In the genomic region with DNA sequence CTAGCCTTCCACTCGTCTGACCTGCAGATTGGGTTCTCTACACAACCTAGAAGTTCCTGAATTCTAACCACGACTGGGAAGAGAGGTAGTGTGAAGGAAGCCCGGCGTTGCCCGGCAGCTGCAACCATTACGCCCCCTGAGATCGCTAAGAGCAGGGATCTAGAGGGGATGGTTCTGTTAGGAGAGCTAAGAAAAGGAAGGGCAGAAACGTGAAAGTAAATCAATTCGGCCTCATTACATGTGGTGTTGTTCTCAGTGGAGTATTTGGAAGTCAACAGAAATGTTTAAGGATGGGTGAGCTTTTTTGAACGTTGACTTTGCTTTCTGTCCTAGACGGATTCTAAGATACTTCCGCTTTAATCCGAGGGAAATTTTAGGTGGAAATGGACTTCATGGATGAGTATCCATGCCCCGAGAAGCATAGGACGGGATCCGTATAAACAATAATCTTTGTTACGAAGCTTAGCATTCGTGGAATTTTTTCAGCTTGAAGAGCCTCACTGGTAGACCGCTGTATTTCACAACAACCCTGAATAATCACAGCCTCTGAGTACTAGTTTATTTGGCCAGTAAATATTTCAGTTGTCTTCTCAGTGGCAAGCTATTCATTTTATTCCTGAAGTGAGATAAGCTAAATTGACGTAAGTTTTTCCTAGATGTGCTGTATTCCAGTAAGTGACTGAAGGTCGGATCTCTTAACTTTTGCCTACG, we compare ENCODE assay signal across 9 cellular contexts. TPM values are rescaled to one million over a fixed set of nuclear protein-coding genes. Genes with fewer than 3 reads are reported as not detected.
DNase-seq lines count a peak whose midpoint lies in the region; ATAC-seq, FAIRE-seq and TF ChIP-seq lines count a peak whose summit lies in the region.
"Had no signal": no experiment of that assay in that cellular context is flagged by ENCODE, and none has a peak within 500 bp of the region (broad histone marks: within the 10 kb centered on the region; RNA-seq: fewer than 3 reads in every experiment).

No MANE protein-coding gene starts in this region.

- intact Hi-C loops in GM12878 (cut with micrococcal nuclease; ENCODE audit: unreplicated experiment) = loop anchor here (2.0 kb wide), 1 partner anchor 33 kb away; no protein-coding TSS in a partner anchor
- intact Hi-C loops in posterior cingulate gyrus (cut with DNase I) = loop anchor here (1.0 to 10.0 kb wide), 2 partner anchors 33 to 83 kb away; no protein-coding TSS in a partner anchor

- TF ChIP-seq RAD21 in GM12878 (IDR thresholded peaks at IDR 0.05; ENCODE audit: insufficient read depth, low read depth, low read length) = no peak

- H3K9me2 ChIP-seq in Karpas-422 (replicated peaks; ENCODE audit: insufficient read depth, low read length) = no peaks in the 10 kb centered on the region

- dilution Hi-C loops in keratinocyte (cut with MboI; ENCODE audit: extremely low pct_ligation_motif_present, low sequenced_read_pairs) = no loop called here

- WGBS in GM12878 (ENCODE audit: insufficient coverage, insufficient replicate concordance, low lambda C conversion rate, missing lambda C conversion rate) = under 1% methylated on average over 22 of the region's 22 CpGs

- TF ChIP-seq CTCF in GM12878 (IDR thresholded peaks at IDR 0.05 in 2 of 3, conservative IDR thresholded peaks at IDR 0.05 in 1 of 3; ENCODE audit: control insufficient read depth in 2 of 3, extremely low read depth in 1 of 3, insufficient read depth in 1 of 3, low read depth in 3 of 3, low read length in 3 of 3) = no peak
- no peak for TF ChIP-seq CTCF in keratinocyte (optimal IDR thresholded peaks at IDR 0.05 in 1 of 3, IDR thresholded peaks at IDR 0.05 in 1 of 3, conservative IDR thresholded peaks at IDR 0.05 in 1 of 3; ENCODE audit: extremely low read depth in 1 of 3, insufficient read depth in 2 of 3, low read length in 3 of 3)

- no peak for TF ChIP-seq POLR2A in GM12878 (IDR thresholded peaks at IDR 0.05; ENCODE audit: low read depth, low read length)

- no peak overlapping the region for H2AFZ ChIP-seq in Karpas-422 (ENCODE audit: low read length)
- H2AFZ ChIP-seq in GM12878 (ENCODE audit: control insufficient read depth, low read depth, low read length) = peak overlapping the region; percentile 99; the same call in 1 of the 2 replicates
- peak overlapping the region; percentile 99 for H2AFZ ChIP-seq in keratinocyte (ENCODE audit: control insufficient read depth, low read length)

- ATAC-seq in GM12878 = peak; percentile 26

- peak overlapping the region; percentile 91 for H3K9ac ChIP-seq in Karpas-422 (ENCODE audit: low read length)
- peak overlapping the region; percentile 94 for H3K9ac ChIP-seq in GM12878 (ENCODE audit: control insufficient read depth, insufficient read depth, low read length)
- H3K9ac ChIP-seq in keratinocyte (ENCODE audit: control insufficient read depth, extremely low read depth, insufficient read depth, low read length) = peak overlapping the region; percentile 91

- CTCF ChIA-PET in GM12878 (lab: Yijun Ruan, JAX) = interaction anchor here (0.6 to 3.2 kb wide), 10 partner anchors 9 to 203 kb away, joined by 3 to 29 read pairs (median 4); no protein-coding TSS in a partner anchor

- H4K20me1 ChIP-seq in Karpas-422 (ENCODE audit: insufficient read depth, low read depth, low read length) (peaks cover 10% of the 10 kb centered on the region; the same call in 1 of the 2 replicates), GM12878 (ENCODE audit: control insufficient read depth, insufficient read depth) (no peaks in the 10 kb centered on the region), keratinocyte (ENCODE audit: control insufficient read depth, extremely low read depth, insufficient read depth, low read length) (no peaks in the 10 kb centered on the region)

- POLR2A ChIA-PET in GM12878 (lab: Charles Lee) = interaction anchor here (0.7 to 1.4 kb wide), 8 partner anchors 9 to 729 kb away, joined by 3 to 5 read pairs (median 4); no protein-coding TSS in a partner anchor

- H3K27ac ChIP-seq in Karpas-422 (ENCODE audit: low read length) = peak overlapping the region; percentile 86
- peak overlapping the region; percentile 98 for H3K27ac ChIP-seq in GM12878 (ENCODE audit: control insufficient read depth, insufficient read depth)
- peak overlapping the region; percentile 95 for H3K27ac ChIP-seq in keratinocyte (ENCODE audit: control insufficient read depth, insufficient read depth, low read length)

- H3K4me3 ChIP-seq in Karpas-422 (ENCODE audit: low read length) (peak overlapping the region; percentile 96), GM12878 (peak overlapping the region; percentile 89), keratinocyte (ENCODE audit: control insufficient read depth in 2 of 3, extremely low read depth in 1 of 3, insufficient read depth in 2 of 3, low read depth in 1 of 3, low read length in 3 of 3) (peak overlapping the region; percentile 92 to 99 (median 92))

- SMC1A ChIA-PET in GM12878 (lab: Charles Lee; ENCODE audit: uncharacterized antibody, unreplicated experiment) = interaction anchor here (0.7 to 2.1 kb wide), 12 partner anchors 10 to 90 kb away, joined by 3 to 10 read pairs (median 4); no protein-coding TSS in a partner anchor

- RAD21 ChIA-PET in GM12878 (lab: Charles Lee; ENCODE audit: unreplicated experiment) = interaction anchor here (0.8 to 3.0 kb wide), 6 partner anchors 33 to 86 kb away, joined by 3 to 13 read pairs (median 6); partner anchors contain the start of gene KMT2A

- H3K79me2 ChIP-seq in Karpas-422 (ENCODE audit: low read length) = peaks cover 60% of the 10 kb centered on the region
- H3K79me2 ChIP-seq in GM12878 (ENCODE audit: control insufficient read depth, insufficient read depth, low read length) = peaks cover 62% of the 10 kb centered on the region
- H3K79me2 ChIP-seq in keratinocyte (ENCODE audit: control insufficient read depth, insufficient read depth, low read length) = peaks cover 55% of the 10 kb centered on the region

- in situ Hi-C loops in GM12878 (cut with MboI) = no loop called here

- BruUV-seq in GM12878 (replicated peaks; lab: Mats Ljungman, UMichigan) = TSS peak; percentile 70

- FAIRE-seq in GM12878 (lab: Jason Lieb, UNC) (no peak), keratinocyte (lab: Jason Lieb, UNC) (no peak)
- FAIRE-seq: colon had no signal

- H3K9me3 ChIP-seq in Karpas-422 (ENCODE audit: low read length) = no peaks in the 10 kb centered on the region
- no peaks in the 10 kb centered on the region for H3K9me3 ChIP-seq in GM12878 (replicated peaks; ENCODE audit: control insufficient read depth, insufficient read depth, low read length)
- H3K9me3 ChIP-seq in keratinocyte (ENCODE audit: control insufficient read depth, low read depth, low read length) = no peaks in the 10 kb centered on the region

- peaks cover 5% of the 10 kb centered on the region; the same call in 1 of the 2 replicates for H3K36me3 ChIP-seq in Karpas-422 (ENCODE audit: insufficient read depth, low read length)
- peaks cover 0 to 6% of the 10 kb centered on the region in 2 experiments; a peak in 2 of 4 replicates for H3K36me3 ChIP-seq in GM12878 (ENCODE audit: control insufficient read depth in 2 of 2, insufficient read depth in 2 of 2, low read length in 1 of 2)
- peaks cover 5 to 11% of the 10 kb centered on the region in 2 experiments for H3K36me3 ChIP-seq in keratinocyte (ENCODE audit: control insufficient read depth in 2 of 2, extremely low read depth in 1 of 2, insufficient read depth in 2 of 2, low read length in 2 of 2)

- TF ChIP-seq EP300 in GM12878 (IDR thresholded peaks at IDR 0.05; ENCODE audit: borderline replicate concordance in 1 of 2, control insufficient read depth in 1 of 2, low read depth in 2 of 2, low read length in 2 of 2) = no peak

- DNase-seq in DMS53 (lab: John Stamatoyannopoulos, UW) (peak; percentile 48), DMS53 treated with DMSO at 0.1 percent for 48 hours (lab: John Stamatoyannopoulos, UW; ENCODE audit: unreplicated experiment) (no peak), Karpas-422 (no peak), GM12878 (ENCODE audit: low read depth, low spot score) (no peak), keratinocyte (ENCODE audit: low read depth, low spot score) (no peak), stromal cell of bone marrow (ENCODE audit: low read depth) (peak; percentile 54), posterior cingulate gyrus (no peak), islet precursor cell (no peak)

- H3K9me1 ChIP-seq in keratinocyte (ENCODE audit: control insufficient read depth, extremely low read depth, insufficient read depth, low read length) = no peaks in the 10 kb centered on the region

- H3K4me1 ChIP-seq in Karpas-422 (ENCODE audit: low read length) (peaks cover 29% of the 10 kb centered on the region), GM12878 (ENCODE audit: control insufficient read depth, insufficient read depth, low read length) (peaks cover 15% of the 10 kb centered on the region; the same call in 1 of the 2 replicates), keratinocyte (ENCODE audit: control insufficient read depth, extremely low read depth, insufficient read depth, low read length) (peaks cover 8% of the 10 kb centered on the region)

- H3K27me3 ChIP-seq in Karpas-422 (ENCODE audit: low read length) = no peaks in the 10 kb centered on the region
- no peaks in the 10 kb centered on the region for H3K27me3 ChIP-seq in GM12878 (replicated peaks in 1 of 2; ENCODE audit: control insufficient read depth in 2 of 2, insufficient read depth in 2 of 2, low read length in 1 of 2)
- H3K27me3 ChIP-seq in keratinocyte (ENCODE audit: control insufficient read depth, extremely low read depth, insufficient read depth, low read length) = no peaks in the 10 kb centered on the region

- H3K4me2 ChIP-seq in Karpas-422 (ENCODE audit: low read depth, low read length, poor library complexity, severe bottlenecking) (peak overlapping the region; percentile 78), GM12878 (ENCODE audit: control insufficient read depth, insufficient read depth) (peak overlapping the region; percentile 83), keratinocyte (ENCODE audit: control insufficient read depth, extremely low read depth, insufficient read depth, low read depth, low read length) (peak overlapping the region; percentile 86)

RNA-seq across cellular contexts. Expression of gene ATP5MG, which starts 0.6 kb away (rescaled TPM):
- total RNA-seq in Karpas-422 (2014; rRNA removed; shearing (Covaris generic); ENCODE audit: low replicate concordance) = 80.7 and 82.4 TPM in 2 replicates
- 24.1 and 29.2 TPM in 2 replicates for total RNA-seq in GM12878 (2013; cell fraction: nucleolus; rRNA removed)
- 211 and 295 TPM in 2 replicates for total RNA-seq in GM12878 (2014; rRNA removed)
- total RNA-seq in GM12878 (2014; rRNA removed; fragmentation: Illumina TruSeq; extraction: Trizol) = 317 and 321 TPM in 2 replicates
- total RNA-seq in GM12878 (2021) = 316 and 333 TPM in 2 replicates
- polyA plus RNA-seq in GM12878 (2011; ENCODE audit: low read depth) = 4,287 TPM
- polyA plus RNA-seq in GM12878 (2011; rRNA removed) = 735 and 1,009 TPM in 2 replicates
- 470 and 534 TPM in 2 replicates for polyA plus RNA-seq in GM12878 (2011; cell fraction: cytosol; rRNA removed)
- polyA plus RNA-seq in GM12878 (2011; cell fraction: nucleus; rRNA removed) = 201 and 214 TPM in 2 replicates
- 410 and 516 TPM in 2 replicates for polyA plus RNA-seq in GM12878 (2012)
- polyA plus RNA-seq in GM12878 (2014; fragmentation: Illumina TruSeq; extraction: Trizol) = 287 and 299 TPM in 2 replicates
- polyA plus RNA-seq in GM12878 (2014; fragmentation: Nextera tagmentation; extraction: Ambion mirVana) = 1,000 to 10,000 TPM; 2,154 to 2,276 TPM
- 531 and 577 TPM in 2 replicates for polyA plus RNA-seq in GM12878 (2014; rRNA removed)
- polyA plus RNA-seq in GM12878 (2016; fragmentation: Nextera tagmentation; extraction: Ambion mirVana) = 1,000 to 10,000 TPM; 1,057 to 1,150 TPM
- polyA minus RNA-seq in GM12878 (2011; rRNA and poly(A)+ RNA removed) = 71.3 and 77.4 TPM in 2 replicates
- polyA minus RNA-seq in GM12878 (2011; cell fraction: cytosol; rRNA and poly(A)+ RNA removed) = 45.6 and 63.6 TPM in 2 replicates
- polyA minus RNA-seq in GM12878 (2011; cell fraction: nucleus; rRNA and poly(A)+ RNA removed) = 12.3 and 22.5 TPM in 2 replicates
- 259 to 463 TPM (median 338 TPM) in 3 replicates for polyA plus RNA-seq in keratinocyte
- 546 TPM for polyA plus RNA-seq in keratinocyte (2011; ENCODE audit: low read depth)
- polyA plus RNA-seq in keratinocyte (2011; cell fraction: cytosol; rRNA removed) = 301 and 380 TPM in 2 replicates
- 90.3 and 111 TPM in 2 replicates for polyA plus RNA-seq in keratinocyte (2011; cell fraction: nucleus; rRNA removed)
- polyA plus RNA-seq in keratinocyte (2012; ENCODE audit: low replicate concordance) = 257 and 363 TPM in 2 replicates
- 63.0 to 71.2 TPM (median 67.8 TPM) in 3 replicates for polyA minus RNA-seq in keratinocyte
- 76.2 TPM for polyA minus RNA-seq in keratinocyte (2011; cell fraction: cytosol; rRNA and poly(A)+ RNA removed)
- polyA minus RNA-seq in keratinocyte (2011; cell fraction: nucleus; rRNA and poly(A)+ RNA removed) = 6.5 and 11.6 TPM in 2 replicates

RNA-seq across cellular contexts. Expression of gene KMT2A, which starts 34.3 kb away (rescaled TPM):
- 37.6 and 40.7 TPM in 2 replicates for total RNA-seq in Karpas-422 (2014; rRNA removed; shearing (Covaris generic); ENCODE audit: low replicate concordance)
- 276 and 281 TPM in 2 replicates for total RNA-seq in GM12878 (2013; cell fraction: nucleolus; rRNA removed)
- total RNA-seq in GM12878 (2014; rRNA removed) (24.9 and 25.2 TPM in 2 replicates), GM12878 (2014; rRNA removed; fragmentation: Illumina TruSeq; extraction: Trizol) (28.1 and 30.4 TPM in 2 replicates), GM12878 (2021) (52.6 and 56.9 TPM in 2 replicates)
- 21.9 TPM for polyA plus RNA-seq in GM12878 (2011; ENCODE audit: low read depth)
- polyA plus RNA-seq in GM12878 (2011; rRNA removed) (25.7 and 27.1 TPM in 2 replicates), GM12878 (2014; fragmentation: Illumina TruSeq; extraction: Trizol) (38.6 and 39.0 TPM in 2 replicates), GM12878 (2014; fragmentation: Nextera tagmentation; extraction: Ambion mirVana) (1 to 10 TPM; 6.1 to 7.4 TPM), GM12878 (2014; rRNA removed) (25.4 and 28.9 TPM in 2 replicates), GM12878 (2016; fragmentation: Nextera tagmentation; extraction: Ambion mirVana) (10 to 100 TPM; 11.2 to 12.7 TPM), keratinocyte (7.6 to 14.5 TPM (median 11.7 TPM) in 3 replicates)
- 27.8 and 30.6 TPM in 2 replicates for polyA plus RNA-seq in GM12878 (2011; cell fraction: cytosol; rRNA removed)
- polyA plus RNA-seq in GM12878 (2011; cell fraction: nucleus; rRNA removed) = 106 and 129 TPM in 2 replicates
- polyA plus RNA-seq in GM12878 (2012) = 24.1 and 29.5 TPM in 2 replicates
- polyA minus RNA-seq in GM12878 (2011; rRNA and poly(A)+ RNA removed) = 83.9 and 95.8 TPM in 2 replicates
- polyA minus RNA-seq in GM12878 (2011; cell fraction: cytosol; rRNA and poly(A)+ RNA removed) = 25.9 and 28.2 TPM in 2 replicates
- 103 and 145 TPM in 2 replicates for polyA minus RNA-seq in GM12878 (2011; cell fraction: nucleus; rRNA and poly(A)+ RNA removed)
- polyA plus RNA-seq in keratinocyte (2011; ENCODE audit: low read depth) = 11.5 TPM
- polyA plus RNA-seq in keratinocyte (2011; cell fraction: cytosol; rRNA removed) = 7.6 and 9.6 TPM in 2 replicates
- polyA plus RNA-seq in keratinocyte (2011; cell fraction: nucleus; rRNA removed) = 48.5 and 50.1 TPM in 2 replicates
- 10.6 and 13.2 TPM in 2 replicates for polyA plus RNA-seq in keratinocyte (2012; ENCODE audit: low replicate concordance)
- 30.1 to 66.2 TPM (median 64.3 TPM) in 3 replicates for polyA minus RNA-seq in keratinocyte
- polyA minus RNA-seq in keratinocyte (2011; cell fraction: cytosol; rRNA and poly(A)+ RNA removed) = 17.8 TPM
- 60.8 and 105 TPM in 2 replicates for polyA minus RNA-seq in keratinocyte (2011; cell fraction: nucleus; rRNA and poly(A)+ RNA removed)

RNA-seq across cellular contexts. Expression of gene UBE4A, which starts 42.6 kb away (rescaled TPM):
- 9.7 and 26.3 TPM in 2 replicates for total RNA-seq in Karpas-422 (2014; rRNA removed; shearing (Covaris generic); ENCODE audit: low replicate concordance)
- total RNA-seq in GM12878 (2013; cell fraction: nucleolus; rRNA removed) = 66.0 and 71.6 TPM in 2 replicates
- 39.6 and 44.5 TPM in 2 replicates for total RNA-seq in GM12878 (2014; rRNA removed)
- total RNA-seq in GM12878 (2014; rRNA removed; fragmentation: Illumina TruSeq; extraction: Trizol) = 36.2 and 36.4 TPM in 2 replicates
- total RNA-seq in GM12878 (2021) = 30.1 and 31.1 TPM in 2 replicates
- polyA plus RNA-seq in GM12878 (2011; ENCODE audit: low read depth) = 7.4 TPM
- polyA plus RNA-seq in GM12878 (2011; rRNA removed) = 22.9 and 23.2 TPM in 2 replicates
- polyA plus RNA-seq in GM12878 (2011; cell fraction: cytosol; rRNA removed) = 12.5 and 18.0 TPM in 2 replicates
- polyA plus RNA-seq in GM12878 (2011; cell fraction: nucleus; rRNA removed) = 52.7 and 53.0 TPM in 2 replicates
- polyA plus RNA-seq in GM12878 (2012) = 10.7 and 13.6 TPM in 2 replicates
- 29.5 and 35.5 TPM in 2 replicates for polyA plus RNA-seq in GM12878 (2014; fragmentation: Illumina TruSeq; extraction: Trizol)
- 10 to 100 TPM in 1 of 2 experiments, 1 to 10 TPM in 1; 6.2 to 13.9 TPM for polyA plus RNA-seq in GM12878 (2014; fragmentation: Nextera tagmentation; extraction: Ambion mirVana)
- 15.9 and 17.1 TPM in 2 replicates for polyA plus RNA-seq in GM12878 (2014; rRNA removed)
- polyA plus RNA-seq in GM12878 (2016; fragmentation: Nextera tagmentation; extraction: Ambion mirVana) = 10 to 100 TPM; 36.8 to 37.5 TPM
- polyA minus RNA-seq in GM12878 (2011; rRNA and poly(A)+ RNA removed) = 26.4 and 28.5 TPM in 2 replicates
- polyA minus RNA-seq in GM12878 (2011; cell fraction: cytosol; rRNA and poly(A)+ RNA removed) = 13.9 and 16.5 TPM in 2 replicates
- polyA minus RNA-seq in GM12878 (2011; cell fraction: nucleus; rRNA and poly(A)+ RNA removed) = 16.3 TPM in 2 replicates
- 11.9 to 19.5 TPM (median 14.8 TPM) in 3 replicates for polyA plus RNA-seq in keratinocyte
- polyA plus RNA-seq in keratinocyte (2011; ENCODE audit: low read depth) = 7.9 TPM
- 5.7 and 11.4 TPM in 2 replicates for polyA plus RNA-seq in keratinocyte (2011; cell fraction: cytosol; rRNA removed)
- polyA plus RNA-seq in keratinocyte (2011; cell fraction: nucleus; rRNA removed) = 35.1 and 41.5 TPM in 2 replicates
- polyA plus RNA-seq in keratinocyte (2012; ENCODE audit: low replicate concordance) = 10.3 and 14.8 TPM in 2 replicates
- polyA minus RNA-seq in keratinocyte = 23.3 to 33.3 TPM (median 29.3 TPM) in 3 replicates
- polyA minus RNA-seq in keratinocyte (2011; cell fraction: cytosol; rRNA and poly(A)+ RNA removed) = 15.0 TPM
- polyA minus RNA-seq in keratinocyte (2011; cell fraction: nucleus; rRNA and poly(A)+ RNA removed) = 36.3 and 59.3 TPM in 2 replicates

RNA-seq across cellular contexts. Expression of gene CD3G, which starts 57.9 kb away (rescaled TPM):
- total RNA-seq in Karpas-422 (2014; rRNA removed; shearing (Covaris generic); ENCODE audit: low replicate concordance) = 88.1 and 158 TPM in 2 replicates
- not detected in 2 replicates for total RNA-seq in GM12878 (2013; cell fraction: nucleolus; rRNA removed)
- not detected in 2 replicates for total RNA-seq in GM12878 (2014; rRNA removed)
- not detected in 2 replicates for total RNA-seq in GM12878 (2014; rRNA removed; fragmentation: Illumina TruSeq; extraction: Trizol)
- 0.13 and 0.21 TPM in 2 replicates for total RNA-seq in GM12878 (2021)
- polyA plus RNA-seq in GM12878 (2011; ENCODE audit: low read depth) = not detected
- polyA plus RNA-seq in GM12878 (2011; rRNA removed) = 0.04 TPM in 1 of 2 replicates, not detected in the other
- 0.03 TPM in 1 of 2 replicates, not detected in the other for polyA plus RNA-seq in GM12878 (2011; cell fraction: cytosol; rRNA removed)
- polyA plus RNA-seq in GM12878 (2011; cell fraction: nucleus; rRNA removed) = 0.13 TPM in 1 of 2 replicates, not detected in the other
- not detected in 2 replicates for polyA plus RNA-seq in GM12878 (2012)
- 0.10 and 0.22 TPM in 2 replicates for polyA plus RNA-seq in GM12878 (2014; fragmentation: Illumina TruSeq; extraction: Trizol)
- polyA plus RNA-seq in GM12878 (2014; fragmentation: Nextera tagmentation; extraction: Ambion mirVana) = under 1 TPM in 1 of 2 experiments, not detected in 1; 0.16 TPM
- not detected in 2 replicates for polyA plus RNA-seq in GM12878 (2014; rRNA removed)
- not detected for polyA plus RNA-seq in GM12878 (2016; fragmentation: Nextera tagmentation; extraction: Ambion mirVana)
- not detected in 2 replicates for polyA minus RNA-seq in GM12878 (2011; rRNA and poly(A)+ RNA removed)
- not detected in 2 replicates for polyA minus RNA-seq in GM12878 (2011; cell fraction: cytosol; rRNA and poly(A)+ RNA removed)
- polyA minus RNA-seq in GM12878 (2011; cell fraction: nucleus; rRNA and poly(A)+ RNA removed) = not detected in 2 replicates
- not detected in 3 replicates for polyA plus RNA-seq in keratinocyte
- not detected for polyA plus RNA-seq in keratinocyte (2011; ENCODE audit: low read depth)
- polyA plus RNA-seq in keratinocyte (2011; cell fraction: cytosol; rRNA removed) = not detected in 2 replicates
- polyA plus RNA-seq in keratinocyte (2011; cell fraction: nucleus; rRNA removed) = not detected in 2 replicates
- not detected in 2 replicates for polyA plus RNA-seq in keratinocyte (2012; ENCODE audit: low replicate concordance)
- polyA minus RNA-seq in keratinocyte = not detected in 3 replicates
- not detected for polyA minus RNA-seq in keratinocyte (2011; cell fraction: cytosol; rRNA and poly(A)+ RNA removed)
- polyA minus RNA-seq in keratinocyte (2011; cell fraction: nucleus; rRNA and poly(A)+ RNA removed) = not detected in 2 replicates

RNA-seq across cellular contexts. Expression of gene CD3D, which starts 59.5 kb away (rescaled TPM):
- total RNA-seq in Karpas-422 (2014; rRNA removed; shearing (Covaris generic); ENCODE audit: low replicate concordance) = 3.7 and 5.7 TPM in 2 replicates
- total RNA-seq in GM12878 (2013; cell fraction: nucleolus; rRNA removed) = not detected in 2 replicates
- 0.44 TPM in 1 of 2 replicates, not detected in the other for total RNA-seq in GM12878 (2014; rRNA removed)
- total RNA-seq in GM12878 (2014; rRNA removed; fragmentation: Illumina TruSeq; extraction: Trizol) = not detected in 2 replicates
- total RNA-seq in GM12878 (2021) = 0.32 and 0.69 TPM in 2 replicates
- not detected for polyA plus RNA-seq in GM12878 (2011; ENCODE audit: low read depth)
- not detected in 2 replicates for polyA plus RNA-seq in GM12878 (2011; rRNA removed)
- not detected in 2 replicates for polyA plus RNA-seq in GM12878 (2011; cell fraction: cytosol; rRNA removed)
- polyA plus RNA-seq in GM12878 (2011; cell fraction: nucleus; rRNA removed) = not detected in 2 replicates
- polyA plus RNA-seq in GM12878 (2012) = not detected in 2 replicates
- polyA plus RNA-seq in GM12878 (2014; fragmentation: Illumina TruSeq; extraction: Trizol) = 0.13 TPM in 1 of 2 replicates, not detected in the other
- polyA plus RNA-seq in GM12878 (2014; fragmentation: Nextera tagmentation; extraction: Ambion mirVana) = under 1 TPM; 0.13 to 0.45 TPM
- not detected in 2 replicates for polyA plus RNA-seq in GM12878 (2014; rRNA removed)
- polyA plus RNA-seq in GM12878 (2016; fragmentation: Nextera tagmentation; extraction: Ambion mirVana) = not detected
- not detected in 2 replicates for polyA minus RNA-seq in GM12878 (2011; rRNA and poly(A)+ RNA removed)
- not detected in 2 replicates for polyA minus RNA-seq in GM12878 (2011; cell fraction: cytosol; rRNA and poly(A)+ RNA removed)
- not detected in 2 replicates for polyA minus RNA-seq in GM12878 (2011; cell fraction: nucleus; rRNA and poly(A)+ RNA removed)
- polyA plus RNA-seq in keratinocyte = not detected in 3 replicates
- not detected for polyA plus RNA-seq in keratinocyte (2011; ENCODE audit: low read depth)
- not detected in 2 replicates for polyA plus RNA-seq in keratinocyte (2011; cell fraction: cytosol; rRNA removed)
- not detected in 2 replicates for polyA plus RNA-seq in keratinocyte (2011; cell fraction: nucleus; rRNA removed)
- polyA plus RNA-seq in keratinocyte (2012; ENCODE audit: low replicate concordance) = not detected in 2 replicates
- polyA minus RNA-seq in keratinocyte = not detected in 3 replicates
- polyA minus RNA-seq in keratinocyte (2011; cell fraction: cytosol; rRNA and poly(A)+ RNA removed) = not detected
- not detected in 2 replicates for polyA minus RNA-seq in keratinocyte (2011; cell fraction: nucleus; rRNA and poly(A)+ RNA removed)

Comparison
In these comparisons a context has a peak if more than half of its experiments do, and no peak if none do; other contexts are left out.
1. DNase-seq: peak in DMS53 (single experiment) and stromal cell of bone marrow (single experiment); none in DMS53 treated with DMSO at 0.1 percent for 48 hours (single experiment), Karpas-422 (single experiment), GM12878 (single experiment), keratinocyte (single experiment), posterior cingulate gyrus (0 of 10) and islet precursor cell (single experiment).
2. Peak in every context shown above with its lines, with median percentiles within 50 percentile points of each other: H3K27ac ChIP-seq, H3K4me2 ChIP-seq, H3K4me3 ChIP-seq and H3K9ac ChIP-seq.